2 cellular contexts compared by ENCODE assay signal in genomic region chr3:16484216-16484615, GRCh38.
TF ChIP-seq lines count a peak whose summit lies in the region.

No MANE protein-coding gene starts in this region.

TF ChIP-seq in IMR-90, 13 proteins besides CTCF, POLR2A, EP300 and RAD21:
- TF ChIP-seq FOS (IDR thresholded peaks at IDR 0.05; ENCODE audit: low read depth, low read length), result peak; percentile 60; the same call in 1 of the 2 replicates
- 0 out of 2 replicates have a peak, but pooled peaks have one; percentile 16 for TF ChIP-seq SMC3 (IDR thresholded peaks at IDR 0.05; ENCODE audit: low read depth, low read length)
- TF ChIP-seq RFX5 (IDR thresholded peaks at IDR 0.05; ENCODE audit: low read depth, low read length), result no peak; the same call in 1 of the 2 replicates
- TF ChIP-seq MAZ (IDR thresholded peaks at IDR 0.05; ENCODE audit: borderline replicate concordance, low read depth, low read length), result peak; percentile 45; the same call in 1 of the 2 replicates
- TF ChIP-seq USF2 (IDR thresholded peaks at IDR 0.05; ENCODE audit: low read depth, low read length), result no peak
- TF ChIP-seq CHD1 (IDR thresholded peaks at IDR 0.05; ENCODE audit: low read depth, low read length), result no peak
- TF ChIP-seq RCOR1 (IDR thresholded peaks at IDR 0.05; ENCODE audit: insufficient replicate concordance, low read length), result peak; percentile 92
- TF ChIP-seq ELK1 (IDR thresholded peaks at IDR 0.05; ENCODE audit: borderline replicate concordance, low read depth, low read length), result no peak
- peak; percentile 77; the same call in 1 of the 2 replicates for TF ChIP-seq NFE2L2 (IDR thresholded peaks at IDR 0.05; ENCODE audit: low read depth, low read length)
- TF ChIP-seq MXI1 (IDR thresholded peaks at IDR 0.05; ENCODE audit: borderline replicate concordance, low read depth, low read length), result peak; percentile 36; the same call in 1 of the 2 replicates
- peak; percentile 73; the same call in 1 of the 2 replicates for TF ChIP-seq BHLHE40 (IDR thresholded peaks at IDR 0.05; ENCODE audit: low read depth, low read length)
- peak; percentile 100 for TF ChIP-seq CEBPB (IDR thresholded peaks at IDR 0.05; ENCODE audit: low read depth, low read length)
- TF ChIP-seq MAFK (IDR thresholded peaks at IDR 0.05; ENCODE audit: low read depth, low read length), result peak; percentile 78

TF ChIP-seq in endothelial cell of umbilical vein, 7 proteins besides CTCF, POLR2A, EP300 and RAD21:
- peak; percentile 38 for TF ChIP-seq JUN (IDR thresholded peaks at IDR 0.05; ENCODE audit: borderline replicate concordance, insufficient read depth, insufficient read length, low read depth)
- TF ChIP-seq FOS (IDR thresholded peaks at IDR 0.05; ENCODE audit: borderline replicate concordance, insufficient read depth, low read length), result peak; percentile 10
- TF ChIP-seq EZH2 (IDR thresholded peaks at IDR 0.05; ENCODE audit: borderline replicate concordance, low read depth, low read length, severe bottlenecking), result no peak
- TF ChIP-seq GATA2 (IDR thresholded peaks at IDR 0.05; ENCODE audit: insufficient read depth, insufficient read length, low read depth, low read length), result peak; percentile 32
